In genomic region chr4:153710681-153711080, GRCh38 we compare ENCODE assay signal across 25 cellular contexts. TPM values are rescaled to one million over a fixed set of nuclear protein-coding genes. Genes with fewer than 3 reads are reported as not detected.
"Had no signal": no experiment of that assay in that cellular context is flagged by ENCODE, and none has a peak within 500 bp of the region (broad histone marks: within the 10 kb centered on the region; RNA-seq: fewer than 3 reads in every experiment).

No MANE protein-coding gene starts in this region.

- DNase-seq: stimulated activated CD4-positive, alpha-beta T cell treated with anti-CD3 and anti-CD28 coated beads, Interleukin-2, amount 100 ng/mL, for 48 hours; stimulated activated CD4-positive, alpha-beta T cell treated with anti-CD3 and anti-CD28 coated beads, Interleukin-4, amount 100 ng/mL, for 24 hours; stimulated activated CD4-positive, alpha-beta T cell treated with anti-CD3 and anti-CD28 coated beads, Interleukin-4, amount 100 ng/mL, for 4 hours; stimulated activated CD8-positive, alpha-beta memory T cell treated with anti-CD3 and anti-CD28 coated beads, Interleukin-4, amount 100 ng/mL, for 48 hours; stimulated activated naive B cell treated with anti-CD40 and anti-IgM and Interleukin-4, amounts not matched to agents 10 μg/mL and 1 μg/mL and 100 μg/mL, for 72 hours; stimulated activated naive CD4-positive, alpha-beta T cell; stimulated activated naive CD4-positive, alpha-beta T cell treated with Interleukin-2 at 50 U/mL for 16 hours; stimulated activated naive CD8-positive, alpha-beta T cell treated with anti-CD3 and anti-CD28 coated beads, Interleukin-15, amount 100 ng/mL, for 72 hours; stimulated activated naive CD8-positive, alpha-beta T cell treated with anti-CD3 and anti-CD28 coated beads, Interleukin-15, Interleukin-2, amounts not matched to agents 100 U/mL and 50 U/mL, for 24 hours; stomach; substantia nigra; testis; thyroid gland; tibial artery; transverse colon; trophoblast cell; upper lobe of left lung; upper lobe of right lung; uterus had no signal

- H3K9me3 ChIP-seq: stomach, suprapubic skin, testis, thoracic aorta, thyroid gland, tibial artery, tibial nerve, transverse colon, upper lobe of left lung, upper lobe of right lung, uterus, vagina had no signal

- H3K27me3 ChIP-seq: stomach, suprapubic skin, testis, thyroid gland, tibial artery, tibial nerve, transverse colon, upper lobe of left lung, upper lobe of right lung, uterus, vagina had no signal

- FAIRE-seq: urothelium cell line had no signal

- H3K4me3 ChIP-seq: stomach, suprapubic skin, testis, thoracic aorta, thyroid gland, tibial artery, tibial nerve, transverse colon, upper lobe of left lung, upper lobe of right lung, uterus, vagina had no signal

- H3K27ac ChIP-seq: stomach, suprapubic skin, testis, thoracic aorta, thyroid gland, tibial artery, tibial nerve, transverse colon, upper lobe of left lung, upper lobe of right lung, uterus, vagina had no signal

- H3K4me1 ChIP-seq: stomach, suprapubic skin, testis, tibial nerve, transverse colon, upper lobe of right lung, uterus, vagina had no signal

- H3K36me3 ChIP-seq: stomach, suprapubic skin, thoracic aorta, thyroid gland, tibial artery, tibial nerve, transverse colon, upper lobe of left lung, upper lobe of right lung, uterus, vagina had no signal

RNA-seq across cellular contexts. Expression of gene RNF175, which starts 49.1 kb away (rescaled TPM):
- total RNA-seq: subcutaneous adipose tissue, suprapubic skin, thoracic aorta, upper lobe of left lung, upper lobe of right lung had no signal
- polyA plus RNA-seq: stomach had no signal
